Comparison of ENCODE assay signal across 14 cellular contexts in the genomic region with DNA sequence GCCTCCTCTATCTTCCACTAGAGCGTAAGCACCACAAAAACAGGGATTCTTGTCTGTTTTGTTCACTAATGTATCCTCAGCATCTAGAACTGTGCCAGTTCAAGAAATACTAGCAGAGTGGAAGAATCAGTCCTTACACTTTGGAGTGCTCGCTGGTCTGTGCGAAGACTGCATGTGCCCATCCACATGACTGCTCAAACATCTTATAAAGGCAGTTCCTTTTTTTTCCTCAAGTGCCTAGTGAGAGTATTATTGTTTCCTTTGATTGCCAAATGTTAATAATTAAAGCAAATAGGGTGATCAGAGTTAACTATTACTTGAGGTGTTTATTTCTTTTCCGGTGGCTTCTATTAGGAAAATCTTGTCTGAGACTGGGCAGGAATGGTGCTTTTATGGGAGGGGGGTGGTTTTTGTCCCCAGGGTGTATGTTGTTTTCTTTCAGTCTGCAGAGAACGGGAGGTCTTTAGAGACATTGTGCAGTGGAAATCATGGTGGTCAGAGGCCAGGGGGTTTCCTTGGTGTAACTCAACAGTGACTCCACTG. TPM values are rescaled to one million over a fixed set of nuclear protein-coding genes. Genes with fewer than 3 reads are reported as not detected.
DNase-seq lines count a peak whose midpoint lies in the region; ATAC-seq and TF ChIP-seq lines count a peak whose summit lies in the region.
"Had no signal": no experiment of that assay in that cellular context is flagged by ENCODE, and none has a peak within 500 bp of the region (broad histone marks: within the 10 kb centered on the region; RNA-seq: fewer than 3 reads in every experiment).

No MANE protein-coding gene starts in this region.

- no peaks in the 10 kb centered on the region for H3K4me1 Mint-ChIP-seq in activated T-cell treated with anti-CD3 and anti-CD28 coated beads, Interleukin-2, amount 50 U/mL, for 72 hours (ENCODE audit: low read depth)
- no peaks in the 10 kb centered on the region for H3K4me1 Mint-ChIP-seq in activated T-cell treated with anti-CD3 and anti-CD28 coated beads, Interleukin-2, amount 50 U/mL, for 24 hours (ENCODE audit: low read depth)
- H3K4me1 Mint-ChIP-seq in nephron progenitor cell, result peaks cover 68% of the 10 kb centered on the region

- H3K4me3 Mint-ChIP-seq in activated T-cell treated with anti-CD3 and anti-CD28 coated beads, Interleukin-2, amount 50 U/mL, for 72 hours, result no peak overlapping the region
- no peak overlapping the region for H3K4me3 Mint-ChIP-seq in activated T-cell treated with anti-CD3 and anti-CD28 coated beads, Interleukin-2, amount 50 U/mL, for 24 hours
- no peak overlapping the region for H3K4me3 Mint-ChIP-seq in nephron progenitor cell
- H3K4me3 Mint-ChIP-seq: H9 had no signal

- H3K27me3 Mint-ChIP-seq in activated T-cell treated with anti-CD3 and anti-CD28 coated beads, Interleukin-2, amount 50 U/mL, for 72 hours (ENCODE audit: low read depth), result no peaks in the 10 kb centered on the region
- no peaks in the 10 kb centered on the region for H3K27me3 Mint-ChIP-seq in activated T-cell treated with anti-CD3 and anti-CD28 coated beads, Interleukin-2, amount 50 U/mL, for 24 hours
- no peaks in the 10 kb centered on the region for H3K27me3 Mint-ChIP-seq in nephron progenitor cell (ENCODE audit: low read depth, poor library complexity)

- H3K27ac ChIP-seq in uterus, result no peak overlapping the region
- H3K27ac ChIP-seq: 22Rv1; BLaER1 treated with 17β-estradiol and CSF1 and Interleukin-3, amounts not matched to agents 10 nM and 100 nM had no signal

- no peak for ATAC-seq in activated T-cell treated with anti-CD3 and anti-CD28 coated beads, Interleukin-2, amount 50 U/mL, for 72 hours (replicated peaks in 1 of 2)

- H3K9me3 ChIP-seq in uterus, result no peaks in the 10 kb centered on the region
- H3K9me3 ChIP-seq: BLaER1 treated with 17β-estradiol and CSF1 and Interleukin-3, amounts not matched to agents 10 nM and 100 nM had no signal

- intact Hi-C loops in uterus (cut with DNase I; ENCODE audit: low total_unique reads), result no loop called here

- no peak for TF ChIP-seq CTCF in nephron progenitor cell (IDR thresholded peaks at IDR 0.05)
- no peak for TF ChIP-seq CTCF in uterus (IDR thresholded peaks at IDR 0.05)

- H3K27ac Mint-ChIP-seq in activated T-cell treated with anti-CD3 and anti-CD28 coated beads, Interleukin-2, amount 50 U/mL, for 72 hours, result peak overlapping the region; percentile 17
- no peak overlapping the region for H3K27ac Mint-ChIP-seq in activated T-cell treated with anti-CD3 and anti-CD28 coated beads, Interleukin-2, amount 50 U/mL, for 24 hours
- peak overlapping the region; percentile 8 for H3K27ac Mint-ChIP-seq in nephron progenitor cell

- H3K36me3 Mint-ChIP-seq in activated T-cell treated with anti-CD3 and anti-CD28 coated beads, Interleukin-2, amount 50 U/mL, for 72 hours (ENCODE audit: insufficient read depth in 2 of 2), result no peaks in the 10 kb centered on the region
- no peaks in the 10 kb centered on the region for H3K36me3 Mint-ChIP-seq in activated T-cell treated with anti-CD3 and anti-CD28 coated beads, Interleukin-2, amount 50 U/mL, for 24 hours (ENCODE audit: low read depth)
- H3K36me3 Mint-ChIP-seq in nephron progenitor cell (ENCODE audit: low read depth), result no peaks in the 10 kb centered on the region

- H3K9me3 Mint-ChIP-seq in activated T-cell treated with anti-CD3 and anti-CD28 coated beads, Interleukin-2, amount 50 U/mL, for 72 hours, result no peaks in the 10 kb centered on the region
- no peaks in the 10 kb centered on the region for H3K9me3 Mint-ChIP-seq in activated T-cell treated with anti-CD3 and anti-CD28 coated beads, Interleukin-2, amount 50 U/mL, for 24 hours
- no peaks in the 10 kb centered on the region for H3K9me3 Mint-ChIP-seq in nephron progenitor cell
- H3K9me3 Mint-ChIP-seq: H9 had no signal

- no peak for DNase-seq in activated T-cell treated with anti-CD3 and anti-CD28 coated beads, Interleukin-2, amount 50 U/mL, for 72 hours
- no peak for DNase-seq in activated T-cell treated with anti-CD3 and anti-CD28 coated beads, Interleukin-2, amount 50 U/mL, for 24 hours
- DNase-seq in left kidney (ENCODE audit: low read depth, low spot score), result peak; percentile 52
- DNase-seq in nephron progenitor cell, result no peak
- DNase-seq in DMS79 (lab: John Stamatoyannopoulos, UW), result no peak
- DNase-seq in hippocampal formation (lab: John Stamatoyannopoulos, UW), result no peak
- DNase-seq in uterus, result no peak
- no peak for DNase-seq in activated CD4-positive, CD25-positive, alpha-beta regulatory T cell (lab: John Stamatoyannopoulos, UW)
- DNase-seq: H9, NCI-H1417, NCI-H2029 treated with DMSO at 0.1 percent for 48 hours, NCI-H510A treated with DMSO at 0.1 percent for 48 hours had no signal

- H3K4me3 ChIP-seq in uterus, result no peak overlapping the region
- H3K4me3 ChIP-seq: BLaER1 treated with 17β-estradiol and CSF1 and Interleukin-3, amounts not matched to agents 10 nM and 100 nM had no signal

- H3K36me3 ChIP-seq in uterus, result no peaks in the 10 kb centered on the region
- H3K36me3 ChIP-seq: BLaER1 treated with 17β-estradiol and CSF1 and Interleukin-3, amounts not matched to agents 10 nM and 100 nM had no signal

- no peaks in the 10 kb centered on the region for H3K4me1 ChIP-seq in uterus

- no peak for TF ChIP-seq POLR2A in uterus (IDR thresholded peaks at IDR 0.05)

- no peaks in the 10 kb centered on the region for H3K27me3 ChIP-seq in uterus
- H3K27me3 ChIP-seq: BLaER1 treated with 17β-estradiol and CSF1 and Interleukin-3, amounts not matched to agents 10 nM and 100 nM had no signal

RNA-seq across cellular contexts. Expression of a gene that starts 45.6 kb away (rescaled TPM):
- total RNA-seq in activated T-cell treated with anti-CD3 and anti-CD28 coated beads, Interleukin-2, amount 50 U/mL, for 72 hours, result not detected
- 1 to 10 TPM in 1 of 4 donors, under 1 TPM in 1, not detected in 2; 0.59 to 1.5 TPM for total RNA-seq in uterus
- total RNA-seq: H9 had no signal
